Comparison of ENCODE assay signal across 21 cellular contexts in genomic region chr6:110517034-110517433, GRCh38. TPM values are rescaled to one million over a fixed set of nuclear protein-coding genes. Genes with fewer than 3 reads are reported as not detected.
"Had no signal": no experiment of that assay in that cellular context is flagged by ENCODE, and none has a peak within 500 bp of the region (broad histone marks: within the 10 kb centered on the region; RNA-seq: fewer than 3 reads in every experiment).

No MANE protein-coding gene starts in this region.

- H3K36me3 ChIP-seq: brain microvascular endothelial cell, gastroesophageal sphincter, heart right ventricle, tibial nerve, uterus had no signal

- H3K27me3 ChIP-seq: brain microvascular endothelial cell, gastroesophageal sphincter, tibial nerve, uterus had no signal

- ATAC-seq: activated CD4-positive, CD25-positive, alpha-beta regulatory T cell treated with anti-CD3 and anti-CD28 coated beads, Interleukin-2, amount 50 U/mL, for 24 hours; activated naive CD8-positive, alpha-beta T cell treated with anti-CD3 and anti-CD28 coated beads, Interleukin-2, amount 50 U/mL, for 24 hours; gastroesophageal sphincter; heart right ventricle; natural killer cell treated with Interleukin-12 subunit alpha and Interleukin-12 subunit beta and Interleukin-15 and Interleukin-18, amount 100 ng/mL, for 72 hours had no signal

- H3K4me3 ChIP-seq: coronary artery, gastroesophageal sphincter, heart right ventricle, tibial nerve, uterus had no signal

- H3K4me1 ChIP-seq: uterus had no signal

- H3K9me3 ChIP-seq: gastroesophageal sphincter, heart right ventricle, tibial nerve, uterus had no signal

- H3K27ac ChIP-seq: brain microvascular endothelial cell, coronary artery, gastroesophageal sphincter, heart right ventricle, tibial nerve, uterus had no signal

- DNase-seq: activated CD4-positive, alpha-beta T cell treated with anti-CD3 and anti-CD28 coated beads, Interleukin-2, amount 50 U/mL, for 1 hour; activated CD8-positive, alpha-beta memory T cell treated with anti-CD3 and anti-CD28 coated beads, Interleukin-2, amount 50 U/mL, for 4 hours; activated effector memory CD4-positive, alpha-beta T cell treated with Interleukin-2 at 50 U/mL for 16 hours; activated naive CD4-positive, alpha-beta T cell treated with anti-CD3 and anti-CD28 coated beads, Interleukin-2, amount 10 ng/mL, durations not matched to agents 7 days and 5 days; activated naive CD8-positive, alpha-beta T cell treated with anti-CD3 and anti-CD28 coated beads, Interleukin-2, amount 50 U/mL, for 24 hours; activated T-cell treated with anti-CD3 and anti-CD28 coated beads, Interleukin-2, amount 50 U/mL, for 48 hours; aorta; brain microvascular endothelial cell; heart right ventricle; kidney glomerular epithelial cell; mesendoderm; nucleus accumbens; stimulated activated CD4-positive, alpha-beta T cell treated with anti-CD3 and anti-CD28 coated beads, Interleukin-15, amount 100 ng/mL, for 24 hours; stimulated activated CD4-positive, alpha-beta T cell treated with anti-CD3 and anti-CD28 coated beads, Interleukin-2, amount 100 ng/mL, for 48 hours; uterus had no signal

RNA-seq across cellular contexts. Expression of gene SLC22A16, which starts 40.6 kb away (rescaled TPM):
- total RNA-seq: epithelial cell of proximal tubule; natural killer cell treated with Interleukin-12 subunit alpha and Interleukin-12 subunit beta and Interleukin-15 and Interleukin-18, amount 100 ng/mL, for 72 hours; tibial nerve had no signal
